Comparison of ENCODE assay signal across 1 cellular context in the genomic region with DNA sequence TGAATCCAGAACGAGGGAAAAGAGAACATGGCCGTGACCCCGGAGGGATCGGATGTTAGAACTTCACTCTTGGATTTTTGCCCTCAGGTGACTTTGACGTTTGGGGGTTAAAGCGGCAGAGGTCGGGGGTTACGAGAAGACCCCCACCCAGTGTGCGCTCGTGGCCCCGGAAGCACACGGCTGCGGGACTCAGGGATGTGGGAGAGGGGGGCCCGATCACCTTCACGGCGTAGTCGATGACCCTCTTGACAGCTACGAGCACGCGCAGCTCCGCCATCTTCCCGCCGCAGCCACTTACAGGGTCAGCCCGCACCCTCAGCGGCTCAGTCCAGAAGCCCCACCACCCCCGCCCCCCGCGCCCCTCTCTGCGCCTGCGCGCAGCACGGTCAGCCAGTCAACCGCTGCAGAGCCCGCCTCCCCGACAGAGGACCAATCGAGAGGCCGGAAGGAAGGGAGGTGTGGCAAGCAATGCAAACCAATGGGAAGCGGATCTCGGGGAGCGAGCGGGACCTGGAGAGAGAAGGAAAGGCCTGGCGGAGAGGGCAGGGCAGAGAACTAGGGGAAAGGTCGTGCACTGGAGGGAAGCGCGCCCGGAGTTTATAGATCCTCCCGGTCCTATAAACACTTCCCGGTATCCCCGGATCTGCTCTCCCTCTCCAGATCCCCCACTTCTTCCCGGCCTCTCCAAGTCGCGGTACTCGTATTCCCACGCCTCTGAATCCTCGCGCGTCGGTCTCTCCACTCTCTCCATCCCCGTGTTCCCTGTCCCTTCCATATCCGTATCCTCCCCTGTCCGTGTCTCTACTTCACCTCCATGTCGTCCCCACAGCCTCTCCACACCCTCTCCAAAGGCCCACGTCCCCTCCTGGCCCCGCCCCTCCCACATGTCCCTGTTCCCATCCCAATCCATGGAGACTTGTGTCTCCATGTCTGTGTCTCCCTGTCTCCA.
TF ChIP-seq lines count a peak whose summit lies in the region.

A gene (minus strand): TSS at position 339 of the 949 bp plus-strand sequence. CDS start 62 bp downstream, at position 277.

TF ChIP-seq in SK-N-SH, 30 proteins besides CTCF, POLR2A, EP300 and RAD21 (continued from another document):
- TF ChIP-seq SIN3A (IDR thresholded peaks at IDR 0.05; ENCODE audit: borderline replicate concordance, low read depth, low read length) (peak; percentile 61; the same call in 1 of the 2 replicates), RCOR1 (IDR thresholded peaks at IDR 0.05; ENCODE audit: low read length) (no peak), JUND (IDR thresholded peaks at IDR 0.05) (no peak), TEAD4 (IDR thresholded peaks at IDR 0.05; ENCODE audit: borderline replicate concordance, insufficient read depth) (no peak), RFX5 (IDR thresholded peaks at IDR 0.05; ENCODE audit: low read length) (peak; percentile 49; the same call in 1 of the 2 replicates), POLR2AphosphoS5 (IDR thresholded peaks at IDR 0.05; ENCODE audit: low read depth, low read length) (peak; percentile 64), TCF12 (IDR thresholded peaks at IDR 0.05) (no peak), NRF1 (IDR thresholded peaks at IDR 0.05; ENCODE audit: low read depth, low read length) (peak; percentile 71), FOXM1 (IDR thresholded peaks at IDR 0.05; ENCODE audit: low read depth) (no peak), SMC3 (IDR thresholded peaks at IDR 0.05; ENCODE audit: low read depth, low read length) (no peak), NFIC (IDR thresholded peaks at IDR 0.05; ENCODE audit: borderline replicate concordance) (no peak), TAF1 (IDR thresholded peaks at IDR 0.05; ENCODE audit: borderline replicate concordance, low read depth, low read length) (peak; percentile 30), FOXJ3 (CRISPR knock-in tag; IDR thresholded peaks at IDR 0.05) (no peak), RXRA (IDR thresholded peaks at IDR 0.05; ENCODE audit: borderline replicate concordance, low read depth) (peak; percentile 39; the same call in 1 of the 2 replicates), MEF2A (IDR thresholded peaks at IDR 0.05; ENCODE audit: borderline replicate concordance, low read depth) (no peak), FOSL2 (IDR thresholded peaks at IDR 0.05; ENCODE audit: borderline replicate concordance, low read depth) (no peak), MXI1 (IDR thresholded peaks at IDR 0.05; ENCODE audit: low read depth, low read length) (peak; percentile 84), GABPA (IDR thresholded peaks at IDR 0.05; ENCODE audit: low read depth) (no peak), ELF1 (IDR thresholded peaks at IDR 0.05) (no peak), EZH2phosphoT487 (IDR thresholded peaks at IDR 0.05; ENCODE audit: borderline replicate concordance, low read depth) (no peak)
- TF ChIP-seq, protein P1, sequence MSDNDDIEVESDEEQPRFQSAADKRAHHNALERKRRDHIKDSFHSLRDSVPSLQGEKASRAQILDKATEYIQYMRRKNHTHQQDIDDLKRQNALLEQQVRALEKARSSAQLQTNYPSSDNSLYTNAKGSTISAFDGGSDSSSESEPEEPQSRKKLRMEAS (IDR thresholded peaks at IDR 0.05; ENCODE audit: low read depth): peak; percentile 75
- TF ChIP-seq, protein P2, sequence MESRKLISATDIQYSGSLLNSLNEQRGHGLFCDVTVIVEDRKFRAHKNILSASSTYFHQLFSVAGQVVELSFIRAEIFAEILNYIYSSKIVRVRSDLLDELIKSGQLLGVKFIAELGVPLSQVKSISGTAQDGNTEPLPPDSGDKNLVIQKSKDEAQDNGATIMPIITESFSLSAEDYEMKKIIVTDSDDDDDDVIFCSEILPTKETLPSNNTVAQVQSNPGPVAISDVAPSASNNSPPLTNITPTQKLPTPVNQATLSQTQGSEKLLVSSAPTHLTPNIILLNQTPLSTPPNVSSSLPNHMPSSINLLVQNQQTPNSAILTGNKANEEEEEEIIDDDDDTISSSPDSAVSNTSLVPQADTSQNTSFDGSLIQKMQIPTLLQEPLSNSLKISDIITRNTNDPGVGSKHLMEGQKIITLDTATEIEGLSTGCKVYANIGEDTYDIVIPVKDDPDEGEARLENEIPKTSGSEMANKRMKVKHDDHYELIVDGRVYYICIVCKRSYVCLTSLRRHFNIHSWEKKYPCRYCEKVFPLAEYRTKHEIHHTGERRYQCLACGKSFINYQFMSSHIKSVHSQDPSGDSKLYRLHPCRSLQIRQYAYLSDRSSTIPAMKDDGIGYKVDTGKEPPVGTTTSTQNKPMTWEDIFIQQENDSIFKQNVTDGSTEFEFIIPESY (IDR thresholded peaks at IDR 0.05; ENCODE audit: borderline replicate concordance, low read depth): no peak
- TF ChIP-seq, protein P3, sequence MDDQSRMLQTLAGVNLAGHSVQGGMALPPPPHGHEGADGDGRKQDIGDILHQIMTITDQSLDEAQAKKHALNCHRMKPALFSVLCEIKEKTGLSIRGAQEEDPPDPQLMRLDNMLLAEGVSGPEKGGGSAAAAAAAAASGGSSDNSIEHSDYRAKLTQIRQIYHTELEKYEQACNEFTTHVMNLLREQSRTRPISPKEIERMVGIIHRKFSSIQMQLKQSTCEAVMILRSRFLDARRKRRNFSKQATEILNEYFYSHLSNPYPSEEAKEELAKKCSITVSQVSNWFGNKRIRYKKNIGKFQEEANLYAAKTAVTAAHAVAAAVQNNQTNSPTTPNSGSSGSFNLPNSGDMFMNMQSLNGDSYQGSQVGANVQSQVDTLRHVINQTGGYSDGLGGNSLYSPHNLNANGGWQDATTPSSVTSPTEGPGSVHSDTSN (IDR thresholded peaks at IDR 0.05): peak; percentile 42
- TF ChIP-seq, protein P4, sequence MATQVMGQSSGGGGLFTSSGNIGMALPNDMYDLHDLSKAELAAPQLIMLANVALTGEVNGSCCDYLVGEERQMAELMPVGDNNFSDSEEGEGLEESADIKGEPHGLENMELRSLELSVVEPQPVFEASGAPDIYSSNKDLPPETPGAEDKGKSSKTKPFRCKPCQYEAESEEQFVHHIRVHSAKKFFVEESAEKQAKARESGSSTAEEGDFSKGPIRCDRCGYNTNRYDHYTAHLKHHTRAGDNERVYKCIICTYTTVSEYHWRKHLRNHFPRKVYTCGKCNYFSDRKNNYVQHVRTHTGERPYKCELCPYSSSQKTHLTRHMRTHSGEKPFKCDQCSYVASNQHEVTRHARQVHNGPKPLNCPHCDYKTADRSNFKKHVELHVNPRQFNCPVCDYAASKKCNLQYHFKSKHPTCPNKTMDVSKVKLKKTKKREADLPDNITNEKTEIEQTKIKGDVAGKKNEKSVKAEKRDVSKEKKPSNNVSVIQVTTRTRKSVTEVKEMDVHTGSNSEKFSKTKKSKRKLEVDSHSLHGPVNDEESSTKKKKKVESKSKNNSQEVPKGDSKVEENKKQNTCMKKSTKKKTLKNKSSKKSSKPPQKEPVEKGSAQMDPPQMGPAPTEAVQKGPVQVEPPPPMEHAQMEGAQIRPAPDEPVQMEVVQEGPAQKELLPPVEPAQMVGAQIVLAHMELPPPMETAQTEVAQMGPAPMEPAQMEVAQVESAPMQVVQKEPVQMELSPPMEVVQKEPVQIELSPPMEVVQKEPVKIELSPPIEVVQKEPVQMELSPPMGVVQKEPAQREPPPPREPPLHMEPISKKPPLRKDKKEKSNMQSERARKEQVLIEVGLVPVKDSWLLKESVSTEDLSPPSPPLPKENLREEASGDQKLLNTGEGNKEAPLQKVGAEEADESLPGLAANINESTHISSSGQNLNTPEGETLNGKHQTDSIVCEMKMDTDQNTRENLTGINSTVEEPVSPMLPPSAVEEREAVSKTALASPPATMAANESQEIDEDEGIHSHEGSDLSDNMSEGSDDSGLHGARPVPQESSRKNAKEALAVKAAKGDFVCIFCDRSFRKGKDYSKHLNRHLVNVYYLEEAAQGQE (IDR thresholded peaks at IDR 0.05; ENCODE audit: low read depth, low read length): no peak
- TF ChIP-seq, protein P5, sequence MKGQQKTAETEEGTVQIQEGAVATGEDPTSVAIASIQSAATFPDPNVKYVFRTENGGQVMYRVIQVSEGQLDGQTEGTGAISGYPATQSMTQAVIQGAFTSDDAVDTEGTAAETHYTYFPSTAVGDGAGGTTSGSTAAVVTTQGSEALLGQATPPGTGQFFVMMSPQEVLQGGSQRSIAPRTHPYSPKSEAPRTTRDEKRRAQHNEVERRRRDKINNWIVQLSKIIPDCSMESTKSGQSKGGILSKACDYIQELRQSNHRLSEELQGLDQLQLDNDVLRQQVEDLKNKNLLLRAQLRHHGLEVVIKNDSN (IDR thresholded peaks at IDR 0.05; ENCODE audit: borderline replicate concordance, low read depth): no peak
TF ChIP-seq in SK-N-SH: peak in this region for 11.
